1 cellular context compared by ENCODE assay signal in genomic region chr1:186375152-186375928, GRCh38.
TF ChIP-seq lines count a peak whose summit lies in the region.

ODR4 (plus strand) TSS chr1:186375838; CDS start chr1:186379786, 3,948 bp downstream.
TPR (minus strand) TSS chr1:186375253; CDS start chr1:186375028, 225 bp downstream.

TF ChIP-seq in HepG2, 621 proteins besides CTCF, POLR2A, EP300 and RAD21 (continued from another document and continues in another):
- TF ChIP-seq IKZF5 (CRISPR knock-in tag; IDR thresholded peaks at IDR 0.05) (peak; percentile 52; the same call in 1 of the 2 replicates), ZNF563 (CRISPR knock-in tag; IDR thresholded peaks at IDR 0.05) (0 out of 2 replicates have a peak, but pooled peaks have one; percentile 57), CSRNP2 (CRISPR knock-in tag; conservative IDR thresholded peaks at IDR 0.05; ENCODE audit: low read depth) (no peak), ZNF136 (CRISPR knock-in tag; IDR thresholded peaks at IDR 0.05; ENCODE audit: low read depth) (no peak), ZNF678 (CRISPR knock-in tag; IDR thresholded peaks at IDR 0.05) (no peak; the same call in 1 of the 2 replicates), ATF6 (CRISPR knock-in tag; conservative IDR thresholded peaks at IDR 0.05) (no peak), GTF2F1 (IDR thresholded peaks at IDR 0.05; ENCODE audit: low read length) (no peak), MBD4 (IDR thresholded peaks at IDR 0.05; ENCODE audit: borderline replicate concordance, low read length) (no peak), THAP11 (CRISPR knock-in tag; IDR thresholded peaks at IDR 0.05) (peak; percentile 97), USF2 (IDR thresholded peaks at IDR 0.05; ENCODE audit: low read depth, low read length) (peak; percentile 32), USF2 (CRISPR knock-in tag; IDR thresholded peaks at IDR 0.05; ENCODE audit: borderline replicate concordance) (no peak), KMT2B (CRISPR knock-in tag; IDR thresholded peaks at IDR 0.05) (peak; percentile 95), ZNF816 (CRISPR knock-in tag; IDR thresholded peaks at IDR 0.05; ENCODE audit: borderline replicate concordance) (0 out of 2 replicates have a peak, but pooled peaks have one; percentile 56), ZNF879 (CRISPR knock-in tag; IDR thresholded peaks at IDR 0.05) (no peak), BCL6 (CRISPR knock-in tag; IDR thresholded peaks at IDR 0.05) (no peak), PLSCR1 (CRISPR knock-in tag; IDR thresholded peaks at IDR 0.05; ENCODE audit: borderline replicate concordance) (no peak), SMC3 (IDR thresholded peaks at IDR 0.05; ENCODE audit: low read length) (no peak), ZNF276 (CRISPR knock-in tag; IDR thresholded peaks at IDR 0.05; ENCODE audit: low read depth) (peak; percentile 6; the same call in 1 of the 2 replicates), MATR3 (CRISPR knock-in tag; IDR thresholded peaks at IDR 0.05) (no peak), ZBTB43 (CRISPR knock-in tag; conservative IDR thresholded peaks at IDR 0.05) (no peak), GRHL1 (CRISPR knock-in tag; conservative IDR thresholded peaks at IDR 0.05) (no peak), HNRNPH1 (optimal IDR thresholded peaks at IDR 0.05; ENCODE audit: low read depth, low read length) (no peak), SRSF9 (IDR thresholded peaks at IDR 0.05; ENCODE audit: borderline replicate concordance, insufficient read depth, low read depth, low read length, poor library complexity, severe bottlenecking) (no peak), MED8 (CRISPR knock-in tag; IDR thresholded peaks at IDR 0.05; ENCODE audit: insufficient replicate concordance) (peak; percentile 37), SOX6 (IDR thresholded peaks at IDR 0.05) (no peak), SOX6 (CRISPR knock-in tag; IDR thresholded peaks at IDR 0.05) (peak; percentile 69), ZNF790 (CRISPR knock-in tag; IDR thresholded peaks at IDR 0.05; ENCODE audit: borderline replicate concordance) (no peak), RORA (CRISPR knock-in tag; IDR thresholded peaks at IDR 0.05) (no peak), E2F2 (CRISPR knock-in tag; IDR thresholded peaks at IDR 0.05; ENCODE audit: borderline replicate concordance) (no peak), KDM6A (CRISPR knock-in tag; IDR thresholded peaks at IDR 0.05; ENCODE audit: low read depth) (no peak), ZNF773 (CRISPR knock-in tag; IDR thresholded peaks at IDR 0.05; ENCODE audit: borderline replicate concordance) (no peak), HHEX (CRISPR knock-in tag; IDR thresholded peaks at IDR 0.05) (0 out of 2 replicates have a peak, but pooled peaks have one; percentile 7), SIN3A (IDR thresholded peaks at IDR 0.05; ENCODE audit: borderline replicate concordance, low read depth, low read length) (peak; percentile 94; the same call in 1 of the 2 replicates), ZNF280B (CRISPR knock-in tag; IDR thresholded peaks at IDR 0.05; ENCODE audit: borderline replicate concordance) (no peak), SP140L (CRISPR knock-in tag; IDR thresholded peaks at IDR 0.05; ENCODE audit: borderline replicate concordance) (no peak), HNF4A (CRISPR knock-in tag; IDR thresholded peaks at IDR 0.05) (peak; percentile 15; the same call in 1 of the 2 replicates), ZSCAN5A (CRISPR knock-in tag; IDR thresholded peaks at IDR 0.05; ENCODE audit: borderline replicate concordance) (peak; percentile 97; the same call in 1 of the 2 replicates), HMG20B (CRISPR knock-in tag; conservative IDR thresholded peaks at IDR 0.05) (peak; percentile 56), TSC22D2 (CRISPR knock-in tag; IDR thresholded peaks at IDR 0.05; ENCODE audit: borderline replicate concordance) (0 out of 2 replicates have a peak, but pooled peaks have one; percentile 53)
